In the genomic region with DNA sequence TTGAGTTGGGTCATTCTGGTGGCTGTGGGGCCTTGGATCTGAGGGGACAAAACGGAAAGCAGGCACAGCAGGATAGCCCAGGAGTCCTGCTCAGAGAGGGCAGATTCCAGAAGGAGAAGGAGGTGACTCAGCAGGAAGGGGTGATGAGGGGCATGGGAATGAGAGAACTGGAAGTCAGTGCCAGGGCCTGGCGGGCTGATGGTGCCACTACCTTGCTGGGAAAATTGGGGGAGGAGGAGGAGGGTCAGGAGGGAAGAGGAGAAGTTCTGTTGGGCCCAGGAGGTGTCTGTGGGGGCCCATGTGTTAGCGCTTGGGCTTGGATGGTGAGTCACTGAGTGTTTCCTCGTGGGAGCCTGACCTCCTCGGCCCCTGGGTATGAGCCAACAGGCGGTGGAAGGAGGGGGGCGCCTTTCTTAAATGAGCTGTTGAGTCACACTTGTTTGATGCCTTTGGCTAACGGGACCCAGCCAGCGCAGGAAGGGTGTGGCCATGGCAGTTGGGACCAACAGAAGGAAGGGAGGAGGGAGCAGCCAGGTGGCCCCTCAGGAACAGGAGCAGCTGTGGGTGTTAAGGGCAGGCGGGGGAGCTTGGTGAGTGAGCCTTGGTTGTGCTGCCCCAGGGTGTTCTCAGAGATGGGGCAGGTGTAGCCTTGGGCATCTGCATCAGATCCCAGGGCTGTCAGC, we compare ENCODE assay signal across 1 cellular context.
TF ChIP-seq lines count a peak whose summit lies in the region.

No MANE protein-coding gene starts in this region.

TF ChIP-seq in A549, 52 proteins besides CTCF, POLR2A, EP300 and RAD21 (continued from another document):
- peak; percentile 93 for TF ChIP-seq POLR2AphosphoS2 (conservative IDR thresholded peaks at IDR 0.05; ENCODE audit: low read length)
- peak; percentile 33; the same call in 1 of the 3 replicates for TF ChIP-seq SMC3 (IDR thresholded peaks at IDR 0.05)
TF ChIP-seq in A549: peak in this region for 19.
